In genomic region chr1:154963643-154964042, GRCh38 we compare ENCODE assay signal across 1 cellular context.
TF ChIP-seq lines count a peak whose summit lies in the region.

No MANE protein-coding gene starts in this region.

TF ChIP-seq in IMR-90, 13 proteins besides CTCF, POLR2A, EP300 and RAD21:
- TF ChIP-seq ELK1 (IDR thresholded peaks at IDR 0.05; ENCODE audit: borderline replicate concordance, low read depth, low read length), result no peak
